8 cellular contexts compared by ENCODE assay signal in genomic region chr17:4004517-4005295, GRCh38. TPM values are rescaled to one million over a fixed set of nuclear protein-coding genes. Genes with fewer than 3 reads are reported as not detected.
DNase-seq lines count a peak whose midpoint lies in the region; ATAC-seq and TF ChIP-seq lines count a peak whose summit lies in the region.

No MANE protein-coding gene starts in this region.

- peaks cover 5% of the 10 kb centered on the region for H3K36me3 Mint-ChIP-seq in activated naive CD4-positive, alpha-beta T cell treated with anti-CD3 and anti-CD28 coated beads for 36 hours (ENCODE audit: low read depth)

- intact Hi-C loops in activated naive CD4-positive, alpha-beta T cell treated with anti-CD3 and anti-CD28 coated beads for 36 hours (cut with micrococcal nuclease): loop anchor here (1.0 to 10.0 kb wide), 4 partner anchors 40 to 270 kb away; partner anchors contain the start of gene ATP2A3
- intact Hi-C loops in left cardiac atrium (cut with DNase I): loop anchor here (1.0 to 10.0 kb wide), 5 partner anchors 67 to 270 kb away; no protein-coding TSS in a partner anchor

- CTCF ChIA-PET in activated naive CD4-positive, alpha-beta T cell treated with anti-CD3 and anti-CD28 coated beads for 36 hours (lab: Charles Lee): interaction anchor here (0.5 to 3.9 kb wide), 11 partner anchors 11 to 957 kb away, joined by 3 to 46 read pairs (median 4); partner anchors contain the start of gene P2RX1

- DNase-seq in NCI-H1417 (lab: John Stamatoyannopoulos, UW) (peak; percentile 26 to 45 (median 42)), NCI-H1417 treated with DMSO at 0.1 percent for 48 hours (lab: John Stamatoyannopoulos, UW) (no peak), RWPE2 (ENCODE audit: low spot score) (no peak), left cardiac atrium (peak; percentile 63), smooth muscle cell (lab: John Stamatoyannopoulos, UW; ENCODE audit: unreplicated experiment) (peak; percentile 17)
- peak; percentile 62 for DNase-seq in activated naive CD4-positive, alpha-beta T cell treated with anti-CD3 and anti-CD28 coated beads for 36 hours

- no peak overlapping the region for H3K9ac ChIP-seq in smooth muscle cell (ENCODE audit: low read depth)

- H3K4me3 ChIP-seq in RWPE2 (ENCODE audit: severe bottlenecking) (no peak overlapping the region), smooth muscle cell (no peak overlapping the region)

- WGBS in smooth muscle cell (ENCODE audit: low lambda C conversion rate): 32% methylated on average over 43 of the region's 44 CpGs

- H3K36me3 ChIP-seq in RWPE2 (ENCODE audit: low read depth) (peaks cover 14% of the 10 kb centered on the region), smooth muscle cell (ENCODE audit: low read depth) (no peaks in the 10 kb centered on the region)

- H3K27me3 ChIP-seq in RWPE2 (ENCODE audit: insufficient read depth, poor library complexity, severe bottlenecking): no peaks in the 10 kb centered on the region
- no peaks in the 10 kb centered on the region for H3K27me3 ChIP-seq in smooth muscle cell (ENCODE audit: low read depth)

- H3K4me1 ChIP-seq in RWPE2 (ENCODE audit: insufficient read depth, poor library complexity, severe bottlenecking): no peaks in the 10 kb centered on the region
- H3K4me1 ChIP-seq in smooth muscle cell (ENCODE audit: low read depth): no peaks in the 10 kb centered on the region

- no peak overlapping the region for H3K27ac Mint-ChIP-seq in activated naive CD4-positive, alpha-beta T cell treated with anti-CD3 and anti-CD28 coated beads for 36 hours

- ATAC-seq in RWPE2 (ENCODE audit: low read depth): no peak
- peak; percentile 40 to 54 for ATAC-seq in left cardiac atrium
- ATAC-seq in HG03159 (IDR thresholded peaks at IDR 0.05; ENCODE audit: unreplicated experiment): no peak
- ATAC-seq in HG02885 (IDR thresholded peaks at IDR 0.05; ENCODE audit: poor library complexity, unreplicated experiment): no peak

- H3K9me3 Mint-ChIP-seq in activated naive CD4-positive, alpha-beta T cell treated with anti-CD3 and anti-CD28 coated beads for 36 hours: no peaks in the 10 kb centered on the region

- peaks cover 4% of the 10 kb centered on the region for H3K4me1 Mint-ChIP-seq in activated naive CD4-positive, alpha-beta T cell treated with anti-CD3 and anti-CD28 coated beads for 36 hours (ENCODE audit: low read depth)

- H3K79me2 ChIP-seq in smooth muscle cell (ENCODE audit: low read depth): no peaks in the 10 kb centered on the region

- no peak overlapping the region for H3K4me3 Mint-ChIP-seq in activated naive CD4-positive, alpha-beta T cell treated with anti-CD3 and anti-CD28 coated beads for 36 hours

- H3F3A ChIP-seq in smooth muscle cell (ENCODE audit: low read depth): peaks cover 6% of the 10 kb centered on the region

- no peak overlapping the region for H3K4me2 ChIP-seq in smooth muscle cell

- H3K9me3 ChIP-seq in RWPE2 (ENCODE audit: severe bottlenecking) (no peaks in the 10 kb centered on the region), smooth muscle cell (replicated peaks; ENCODE audit: low read depth) (no peaks in the 10 kb centered on the region)

- TF ChIP-seq CTCF in RWPE2 (IDR thresholded peaks at IDR 0.05; ENCODE audit: poor library complexity, severe bottlenecking): peak; percentile 73
- peak; percentile 96 for TF ChIP-seq CTCF in smooth muscle cell (IDR thresholded peaks at IDR 0.05; ENCODE audit: borderline replicate concordance, insufficient read depth, poor library complexity, severe bottlenecking)

- H3K27ac ChIP-seq in RWPE2 (ENCODE audit: poor library complexity, severe bottlenecking): no peak overlapping the region
- H3K27ac ChIP-seq in smooth muscle cell (ENCODE audit: low read depth): peak overlapping the region; percentile 86

- H4K20me1 ChIP-seq in smooth muscle cell (ENCODE audit: low read depth): no peaks in the 10 kb centered on the region

- no peaks in the 10 kb centered on the region for H3K27me3 Mint-ChIP-seq in activated naive CD4-positive, alpha-beta T cell treated with anti-CD3 and anti-CD28 coated beads for 36 hours (ENCODE audit: low read depth)

- H2AFZ ChIP-seq in smooth muscle cell (ENCODE audit: low read depth): no peak overlapping the region

RNA-seq across cellular contexts. Expression of gene ATP2A3, which starts 40.5 kb away (rescaled TPM):
- 10 to 100 TPM; 75.5 to 76.4 TPM for total RNA-seq in activated naive CD4-positive, alpha-beta T cell treated with anti-CD3 and anti-CD28 coated beads for 36 hours
- total RNA-seq in left cardiac atrium: 10 to 100 TPM in 1 of 2 donors, 1 to 10 TPM in 1; 8.6 to 12.0 TPM
- total RNA-seq in smooth muscle cell: 2.9 and 4.2 TPM in 2 replicates
- 4.7 and 7.8 TPM in 2 replicates for polyA plus RNA-seq in smooth muscle cell

Comparison
In these comparisons a context has a peak if more than half of its experiments do, and no peak if none do; other contexts are left out.
1. DNase-seq: peak in NCI-H1417 (3 of 3), activated naive CD4-positive, alpha-beta T cell treated with anti-CD3 and anti-CD28 coated beads for 36 hours (single experiment), left cardiac atrium (single experiment) and smooth muscle cell (single experiment); none in NCI-H1417 treated with DMSO at 0.1 percent for 48 hours (single experiment) and RWPE2 (single experiment).
2. ATAC-seq: peak in left cardiac atrium (2 of 2); none in RWPE2 (single experiment), HG03159 (single experiment) and HG02885 (single experiment).
3. RNA of gene ATP2A3, which starts 40.5 kb away (total RNA-seq): 75.5 to 76.4 TPM in activated naive CD4-positive, alpha-beta T cell treated with anti-CD3 and anti-CD28 coated beads for 36 hours; 8.6 to 12.0 TPM in left cardiac atrium and 2.9 to 4.2 TPM in smooth muscle cell; every median in the first group is over 4 times any median in the second.